In the genomic region with DNA sequence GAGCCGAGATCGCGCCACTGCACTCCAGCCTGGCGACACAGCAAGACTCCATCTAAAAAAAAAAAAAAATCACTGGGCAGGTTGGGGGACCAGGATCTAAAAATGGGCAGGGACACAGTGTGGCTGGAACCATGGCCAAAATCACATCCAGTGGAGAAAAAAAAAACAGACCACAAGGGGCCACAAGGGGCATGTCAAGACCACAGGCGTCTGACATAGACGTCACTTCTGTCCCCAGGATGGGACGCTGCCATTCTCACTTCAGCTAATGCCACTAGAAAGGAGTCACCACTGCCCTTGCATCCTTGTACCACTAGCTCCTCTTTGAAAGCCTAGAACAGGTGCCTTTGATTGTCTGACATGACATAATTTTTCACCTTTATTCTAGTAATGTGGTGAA, we compare ENCODE assay signal across 20 cellular contexts. TPM values are rescaled to one million over a fixed set of nuclear protein-coding genes. Genes with fewer than 3 reads are reported as not detected.
DNase-seq lines count a peak whose midpoint lies in the region; ATAC-seq, FAIRE-seq and TF ChIP-seq lines count a peak whose summit lies in the region.
"Had no signal": no experiment of that assay in that cellular context is flagged by ENCODE, and none has a peak within 500 bp of the region (broad histone marks: within the 10 kb centered on the region; RNA-seq: fewer than 3 reads in every experiment).

No MANE protein-coding gene starts in this region.

- DNase-seq in SK-N-SH (peak; percentile 16), MV-4-11 (lab: John Stamatoyannopoulos, UW) (peak; percentile 16), K562 (ENCODE audit: extremely low read depth in 1 of 4, low spot score in 3 of 4) (peak in 1 of 4 experiments; percentile 14), H7 (no peak), SKM-1 (lab: John Stamatoyannopoulos, UW; ENCODE audit: unreplicated experiment) (no peak)
- DNase-seq: ACHN; C1 segment of cervical spinal cord; Calu3; CD4-positive, alpha-beta T cell; DMS 273 treated with DMSO at 0.1 percent for 48 hours; DND-41; GDM1; HCEC 1CT; HFFc6 had no signal

- H3K27ac ChIP-seq in SK-N-SH (ENCODE audit: low read depth in 2 of 2, low read length in 1 of 2), result no peak overlapping the region
- H3K27ac ChIP-seq in K562 (ENCODE audit: extremely low read depth, low read depth, low read length), result no peak overlapping the region

- TF ChIP-seq EP300 in SK-N-SH (IDR thresholded peaks at IDR 0.05; ENCODE audit: borderline replicate concordance in 1 of 2, low read depth in 1 of 2, low read length in 1 of 2) (no peak), K562 (IDR thresholded peaks at IDR 0.05; ENCODE audit: low read length) (no peak)

- H3K9ac ChIP-seq in SK-N-SH (no peak overlapping the region), K562 (ENCODE audit: insufficient read depth in 1 of 2, low read depth in 2 of 2, low read length in 2 of 2) (no peak overlapping the region)

- no peak overlapping the region for H3K4me2 ChIP-seq in SK-N-SH
- H3K4me2 ChIP-seq in K562 (ENCODE audit: insufficient read depth, low read length), result no peak overlapping the region

- no peaks in the 10 kb centered on the region for H3K9me1 ChIP-seq in K562 (ENCODE audit: control insufficient read depth, insufficient read depth, low read length)

- H4K20me1 ChIP-seq in SK-N-SH (ENCODE audit: insufficient read depth) (no peaks in the 10 kb centered on the region), K562 (replicated peaks; ENCODE audit: control insufficient read depth, insufficient read depth, low read length) (peaks cover 4% of the 10 kb centered on the region; the same call in 1 of the 2 replicates)

- no peak for ATAC-seq in SK-N-SH treated with all-trans-retinoic acid at 6 μM for 48 hours
- ATAC-seq in K562, result peak; percentile 75
- no peak for ATAC-seq in activated CD4-positive, CD25-positive, alpha-beta regulatory T cell treated with anti-CD3 and anti-CD28 coated beads, Interleukin-2, amount 50 U/mL, for 24 hours

- TF ChIP-seq POLR2A in K562 (conservative IDR thresholded peaks at IDR 0.05), result no peak

- CTCF ChIA-PET in SK-N-SH (lab: Yijun Ruan, JAX) (interaction anchor here (1.3 to 1.9 kb wide), 3 partner anchors 21 to 195 kb away, joined by 3 to 9 read pairs (median 7); no protein-coding TSS in a partner anchor), K562 (lab: Yijun Ruan, JAX; ENCODE audit: low intra/inter-chr PET ratio) (interaction anchor here (0.6 kb wide), 1 partner anchor 11 kb away, joined by 3 read pairs; no protein-coding TSS in a partner anchor)

- no peak for TF ChIP-seq RAD21 in SK-N-SH (IDR thresholded peaks at IDR 0.05; ENCODE audit: low read length)
- TF ChIP-seq RAD21 in K562 (CRISPR knock-in tag; conservative IDR thresholded peaks at IDR 0.05 in 1 of 2, IDR thresholded peaks at IDR 0.05 in 1 of 2), result no peak

- intact Hi-C loops in K562 (cut with micrococcal nuclease), result no loop called here

- H3F3A ChIP-seq in SK-N-SH (replicated peaks; ENCODE audit: insufficient read depth), result no peaks in the 10 kb centered on the region

- H3K27me3 ChIP-seq in SK-N-SH (ENCODE audit: insufficient read depth), result peaks cover 43% of the 10 kb centered on the region
- peaks cover 29 to 58% of the 10 kb centered on the region in 2 experiments for H3K27me3 ChIP-seq in K562 (ENCODE audit: control insufficient read depth in 2 of 2, insufficient read depth in 2 of 2, low read length in 2 of 2)
- H3K27me3 ChIP-seq in H7 (ENCODE audit: control insufficient read depth, insufficient read depth, low read length), result peaks cover 38% of the 10 kb centered on the region

- H3K79me2 ChIP-seq in SK-N-SH (ENCODE audit: insufficient read depth), result no peaks in the 10 kb centered on the region
- no peaks in the 10 kb centered on the region for H3K79me2 ChIP-seq in K562 (ENCODE audit: control insufficient read depth, insufficient read depth, low read length)

- no peaks in the 10 kb centered on the region for H3K9me3 ChIP-seq in SK-N-SH
- no peaks in the 10 kb centered on the region for H3K9me3 ChIP-seq in K562 (replicated peaks; ENCODE audit: control insufficient read depth, insufficient read depth, low read depth, low read length)

- 79% methylated on average over 7 of the region's 7 CpGs for WGBS in SK-N-SH (ENCODE audit: low lambda C conversion rate)
- WGBS in K562 (ENCODE audit: insufficient coverage, low coverage, missing lambda C conversion rate), result 0% methylated on average over 3 of the region's 7 CpGs

- no TSS peak for BruUV-seq in K562 (replicated peaks; lab: Mats Ljungman, UMichigan)

- TF ChIP-seq CTCF in SK-N-SH (IDR thresholded peaks at IDR 0.05) (no peak), K562 (IDR thresholded peaks at IDR 0.05 in 2 of 3, conservative IDR thresholded peaks at IDR 0.05 in 1 of 3; ENCODE audit: insufficient read depth in 2 of 3, low read depth in 1 of 3, low read length in 3 of 3) (peak in 1 of 3 experiments; percentile 11; a peak in 1 of 6 replicates)

- no peak for FAIRE-seq in K562 (lab: Jason Lieb, UNC)
- FAIRE-seq: GM12891, H1 had no signal

- H3K4me3 ChIP-seq in SK-N-SH (ENCODE audit: low read depth in 2 of 2, low read length in 1 of 2) (no peak overlapping the region), K562 (no peak overlapping the region), H7 (ENCODE audit: insufficient read depth, low read depth, low read length) (no peak overlapping the region)

- no peaks in the 10 kb centered on the region for H3K36me3 ChIP-seq in SK-N-SH (replicated peaks in 1 of 2; ENCODE audit: control insufficient read depth in 1 of 2, insufficient read depth in 2 of 2, low read length in 1 of 2)
- no peaks in the 10 kb centered on the region for H3K36me3 ChIP-seq in K562 (ENCODE audit: control insufficient read depth, insufficient read depth, low read length)
- no peaks in the 10 kb centered on the region for H3K36me3 ChIP-seq in H7 (replicated peaks; ENCODE audit: control insufficient read depth, insufficient read depth, low read length)

- H3K9me2 ChIP-seq in SK-N-SH, result no peaks in the 10 kb centered on the region

- H2AFZ ChIP-seq in SK-N-SH (ENCODE audit: low read depth) (no peak overlapping the region), K562 (ENCODE audit: low read depth, low read length) (no peak overlapping the region)

- peaks cover 0 to 8% of the 10 kb centered on the region in 2 experiments; a peak in 1 of 4 replicates for H3K4me1 ChIP-seq in SK-N-SH (ENCODE audit: control insufficient read depth in 1 of 2, insufficient read depth in 2 of 2, low read depth in 1 of 2, low read length in 1 of 2)
- peaks cover 0 to 5% of the 10 kb centered on the region in 2 experiments; a peak in 2 of 5 replicates for H3K4me1 ChIP-seq in K562 (replicated peaks in 1 of 2; ENCODE audit: control insufficient read depth in 2 of 2, insufficient read depth in 2 of 2, low read length in 2 of 2)

- POLR2A ChIA-PET in SK-N-SH (lab: Yijun Ruan, JAX) (no interaction called here), K562 (lab: Yijun Ruan, JAX) (no interaction called here)

- in situ Hi-C loops in K562 (cut with MboI), result no loop called here

TF ChIP-seq in SK-N-SH, 30 proteins besides CTCF, POLR2A, EP300 and RAD21 (continues in another document):
- TF ChIP-seq SMC3 (IDR thresholded peaks at IDR 0.05; ENCODE audit: low read depth, low read length), result no peak

TF ChIP-seq in SK-N-SH treated with all-trans-retinoic acid at 6 μM for 48 hours, 23 proteins besides CTCF, POLR2A, EP300 and RAD21:
- TF ChIP-seq TCF4 (CRISPR knock-in tag; IDR thresholded peaks at IDR 0.05; ENCODE audit: borderline replicate concordance) (no peak), BACH2 (CRISPR knock-in tag; IDR thresholded peaks at IDR 0.05; ENCODE audit: borderline replicate concordance) (no peak)
TF ChIP-seq in SK-N-SH treated with all-trans-retinoic acid at 6 μM for 48 hours: peak in this region for 0.

TF ChIP-seq in K562, 482 proteins besides CTCF, POLR2A, EP300 and RAD21 (continues in another document):
- TF ChIP-seq CTCFL (IDR thresholded peaks at IDR 0.05; ENCODE audit: borderline replicate concordance, insufficient read depth, low read depth, low read length, poor library complexity, severe bottlenecking) (peak; percentile 15), U2AF1 (optimal IDR thresholded peaks at IDR 0.05; ENCODE audit: low read depth, low read length) (no peak), ZNF384 (IDR thresholded peaks at IDR 0.05; ENCODE audit: low read depth, low read length) (peak; percentile 57; the same call in 1 of the 2 replicates)

RNA-seq across cellular contexts. Expression of gene POMC, which starts 2.5 kb away (rescaled TPM):
- polyA plus RNA-seq in SK-N-SH (2012; rRNA removed) (not detected in 2 replicates), K562 (2011; rRNA removed) (not detected in 2 replicates), K562 (2014; fragmentation: Illumina TruSeq; extraction: Trizol) (not detected in 2 replicates), K562 (2014; fragmentation: Nextera tagmentation; extraction: Ambion mirVana) (not detected), K562 (2014; rRNA removed) (not detected in 2 replicates)
- not detected in 2 replicates for polyA plus RNA-seq in SK-N-SH (2012; cell fraction: cytosol; rRNA removed)
- polyA plus RNA-seq in SK-N-SH (2012; cell fraction: nucleus; rRNA removed), result not detected in 2 replicates
- total RNA-seq in K562 (2011; cell fraction: chromatin; rRNA removed; ENCODE audit: low replicate concordance), result not detected in 2 replicates
- total RNA-seq in K562 (2011; cell fraction: nucleolus; rRNA removed), result not detected in 2 replicates
- total RNA-seq in K562 (2011; cell fraction: nucleoplasm; rRNA removed), result not detected in 2 replicates
- total RNA-seq in K562 (2014; rRNA removed) (not detected in 2 replicates), K562 (2014; rRNA removed; fragmentation: Illumina TruSeq; extraction: Trizol) (not detected in 2 replicates), K562 (2015; rRNA removed; fragmentation: Illumina TruSeq; extraction: Trizol) (not detected in 2 replicates), K562 (2021) (not detected in 2 replicates)
- polyA plus RNA-seq in K562 (2011; cell fraction: cytosol; rRNA removed), result not detected in 2 replicates
- not detected in 2 replicates for polyA plus RNA-seq in K562 (2011; cell fraction: nucleus; rRNA removed)
- not detected in 2 replicates for polyA plus RNA-seq in K562 (2012)
- not detected in 2 replicates for polyA minus RNA-seq in K562 (2011; rRNA and poly(A)+ RNA removed)
- not detected in 2 replicates for polyA minus RNA-seq in K562 (2011; cell fraction: cytosol; rRNA and poly(A)+ RNA removed)
- polyA minus RNA-seq in K562 (2011; cell fraction: nucleus; rRNA and poly(A)+ RNA removed), result not detected in 2 replicates
- total RNA-seq in H7 (2014; rRNA removed; shearing (Covaris generic)), result 4.4 and 6.4 TPM in 2 replicates
- total RNA-seq: A172, Calu3, HFFc6, HT1080 had no signal

Comparison
In these comparisons a context has a peak if more than half of its experiments do, and no peak if none do; other contexts are left out.
1. DNase-seq: peak in SK-N-SH (single experiment) and MV-4-11 (single experiment); none in H7 (single experiment) and SKM-1 (single experiment).